In the genomic region with DNA sequence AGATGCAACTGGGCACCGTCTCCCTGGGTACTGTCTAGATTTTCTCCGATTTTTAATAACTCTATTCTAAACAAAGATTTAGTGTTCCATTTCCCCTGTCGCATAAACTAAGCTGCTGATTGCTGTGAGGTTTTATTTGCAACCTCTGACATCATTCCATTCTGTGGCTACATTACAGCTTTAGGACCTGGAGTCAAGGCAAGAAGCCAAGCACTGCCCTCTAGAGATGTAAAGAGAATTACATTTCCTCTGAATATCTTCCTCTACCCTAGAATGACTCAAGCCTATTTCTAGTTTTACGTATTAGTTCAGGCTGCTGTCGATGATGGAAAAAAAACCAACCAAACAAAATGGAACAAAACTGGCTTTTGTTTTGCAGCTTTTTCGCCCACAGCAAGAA, we compare ENCODE assay signal across 9 cellular contexts.
DNase-seq lines count a peak whose midpoint lies in the region; ATAC-seq, FAIRE-seq and TF ChIP-seq lines count a peak whose summit lies in the region.
"Had no signal": no experiment of that assay in that cellular context is flagged by ENCODE, and none has a peak within 500 bp of the region (broad histone marks: within the 10 kb centered on the region; RNA-seq: fewer than 3 reads in every experiment).

No MANE protein-coding gene starts in this region.

- POLR2A ChIA-PET in Panc1 (lab: Charles Lee) = no interaction called here

- peaks cover 14% of the 10 kb centered on the region for H3K9me3 Mint-ChIP-seq in nephron progenitor cell
- peaks cover 4% of the 10 kb centered on the region for H3K9me3 Mint-ChIP-seq in activated naive CD8-positive, alpha-beta T cell treated with anti-CD3 and anti-CD28 coated beads for 36 hours

- no peaks in the 10 kb centered on the region for H3K4me1 Mint-ChIP-seq in nephron progenitor cell
- no peaks in the 10 kb centered on the region for H3K4me1 Mint-ChIP-seq in activated naive CD8-positive, alpha-beta T cell treated with anti-CD3 and anti-CD28 coated beads for 36 hours

- H3K4me3 Mint-ChIP-seq in nephron progenitor cell = no peak overlapping the region
- no peak overlapping the region for H3K4me3 Mint-ChIP-seq in activated naive CD8-positive, alpha-beta T cell treated with anti-CD3 and anti-CD28 coated beads for 36 hours

- TF ChIP-seq CTCF in Panc1 (IDR thresholded peaks at IDR 0.05) = peak; percentile 49
- TF ChIP-seq CTCF in nephron progenitor cell (IDR thresholded peaks at IDR 0.05) = peak; percentile 42
- TF ChIP-seq CTCF in pancreas (IDR thresholded peaks at IDR 0.05) = no peak

- H3K4me3 ChIP-seq in Panc1 (ENCODE audit: low read depth in 2 of 2, low read length in 2 of 2) = no peak overlapping the region
- H3K4me3 ChIP-seq in pancreas = no peak overlapping the region
- H3K4me3 ChIP-seq: cardiac muscle cell had no signal

- DNase-seq in HT-29 (ENCODE audit: low spot score) (peak; percentile 54), Panc1 (ENCODE audit: low read depth, low spot score) (no peak), nephron progenitor cell (no peak), pancreas (no peak), NCI-H226 (no peak), NCI-H2196 treated with DMSO at 0.1 percent for 48 hours (lab: John Stamatoyannopoulos, UW; ENCODE audit: unreplicated experiment) (no peak)
- no peak for DNase-seq in activated naive CD8-positive, alpha-beta T cell treated with anti-CD3 and anti-CD28 coated beads for 36 hours

- H3K27me3 Mint-ChIP-seq in nephron progenitor cell (ENCODE audit: low read depth, poor library complexity) = peaks cover 6% of the 10 kb centered on the region
- peaks cover 7% of the 10 kb centered on the region for H3K27me3 Mint-ChIP-seq in activated naive CD8-positive, alpha-beta T cell treated with anti-CD3 and anti-CD28 coated beads for 36 hours

- peak; percentile 63 for ATAC-seq in GM19463 (IDR thresholded peaks at IDR 0.05; ENCODE audit: unreplicated experiment)
- ATAC-seq in Panc1 = no peak
- ATAC-seq in pancreas = no peak

- H3K9me3 ChIP-seq in Panc1 (ENCODE audit: control insufficient read depth, insufficient read depth, low read depth, low read length) = peaks cover 8% of the 10 kb centered on the region; the same call in 1 of the 2 replicates
- no peaks in the 10 kb centered on the region for H3K9me3 ChIP-seq in pancreas

- in situ Hi-C loops in Panc1 (cut with HindIII; ENCODE audit: low pct_unique_long_range_greater_than_20kb, low sequenced_read_pairs) = no loop called here

- H3K4me1 ChIP-seq in Panc1 (ENCODE audit: control insufficient read depth, insufficient read depth, low read length) (no peaks in the 10 kb centered on the region), pancreas (no peaks in the 10 kb centered on the region)

- H3K27ac ChIP-seq in Panc1 (ENCODE audit: low read length) (no peak overlapping the region), pancreas (no peak overlapping the region)
- H3K27ac ChIP-seq: cardiac muscle cell had no signal

- H3K27me3 ChIP-seq in Panc1 (ENCODE audit: control insufficient read depth, insufficient read depth, low read length) (no peaks in the 10 kb centered on the region), pancreas (no peaks in the 10 kb centered on the region)
- H3K27me3 ChIP-seq: cardiac muscle cell had no signal

- H3K36me3 ChIP-seq in Panc1 (ENCODE audit: control insufficient read depth, insufficient read depth, low read length) (no peaks in the 10 kb centered on the region), pancreas (no peaks in the 10 kb centered on the region)
- H3K36me3 ChIP-seq: cardiac muscle cell had no signal

- no peaks in the 10 kb centered on the region for H3K36me3 Mint-ChIP-seq in nephron progenitor cell (ENCODE audit: low read depth)
- H3K36me3 Mint-ChIP-seq in activated naive CD8-positive, alpha-beta T cell treated with anti-CD3 and anti-CD28 coated beads for 36 hours = no peaks in the 10 kb centered on the region

- no peak overlapping the region for H3K27ac Mint-ChIP-seq in nephron progenitor cell
- H3K27ac Mint-ChIP-seq in activated naive CD8-positive, alpha-beta T cell treated with anti-CD3 and anti-CD28 coated beads for 36 hours = no peak overlapping the region

- 57 to 60% methylated on average over 6 of the region's 6 CpGs for WGBS in pancreas, 2 donors

- CTCF ChIA-PET in Panc1 (lab: Charles Lee) = no interaction called here

- intact Hi-C loops in Panc1 (cut with micrococcal nuclease; ENCODE audit: unreplicated experiment) = no loop called here
- intact Hi-C loops in pancreas (cut with DNase I) = no loop called here

- FAIRE-seq in pancreas (lab: Jason Lieb, UNC) = no peak

- BruUV-seq in Panc1 (replicated peaks; lab: Mats Ljungman, UMichigan) = no TSS peak

Comparison
In these comparisons a context has a peak if more than half of its experiments do, and no peak if none do; other contexts are left out.
1. CTCF ChIP-seq: peak in Panc1 (single experiment) and nephron progenitor cell (single experiment); none in pancreas (0 of 4).